Comparison of ENCODE assay signal across 10 cellular contexts in the genomic region with DNA sequence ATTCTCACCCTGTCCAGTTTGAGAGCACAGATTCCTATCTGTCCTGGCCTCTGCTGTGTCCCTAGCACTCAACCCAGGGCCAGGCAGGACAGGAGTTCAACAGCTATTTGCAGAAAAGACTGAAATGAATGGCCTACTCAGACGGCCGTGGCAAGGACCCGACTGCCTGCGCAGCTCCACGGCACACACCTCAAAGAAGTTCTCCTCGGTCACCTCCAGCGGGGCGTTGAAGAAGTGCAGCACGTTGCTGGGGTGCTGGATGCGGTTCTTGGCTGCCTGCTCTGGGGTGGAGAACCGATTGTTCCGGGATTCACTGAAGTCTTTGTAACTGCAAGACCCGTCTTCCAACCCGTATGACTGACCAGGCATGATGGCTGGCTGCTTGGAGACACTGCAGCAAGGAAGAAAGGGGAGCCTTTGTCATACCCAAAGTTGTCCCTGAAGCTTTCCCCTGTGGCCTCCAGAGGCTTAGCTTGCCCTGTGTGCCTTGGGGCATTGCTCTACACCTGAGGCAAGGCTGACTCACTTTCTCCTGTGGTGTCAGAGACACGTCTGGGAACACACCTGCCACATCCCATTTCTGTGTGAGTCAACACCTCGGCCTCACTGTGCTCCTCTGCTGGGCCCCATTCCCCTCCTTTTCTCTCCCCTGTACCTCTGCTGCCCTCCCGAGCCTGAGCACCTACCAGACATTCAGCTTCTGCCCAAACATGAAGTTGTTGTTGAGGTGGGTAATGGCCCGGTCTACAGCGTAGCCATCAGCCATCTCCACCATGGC. TPM values are rescaled to one million over a fixed set of nuclear protein-coding genes. Genes with fewer than 3 reads are reported as not detected.
DNase-seq lines count a peak whose midpoint lies in the region; ATAC-seq, FAIRE-seq and TF ChIP-seq lines count a peak whose summit lies in the region.
"Had no signal": no experiment of that assay in that cellular context is flagged by ENCODE, and none has a peak within 500 bp of the region (broad histone marks: within the 10 kb centered on the region; RNA-seq: fewer than 3 reads in every experiment).

No MANE protein-coding gene starts in this region.

- H3K4me3 ChIP-seq in skeletal muscle tissue (ENCODE audit: low read length in 3 of 3) (no peak overlapping the region), neural progenitor cell (no peak overlapping the region)

- H4K20me1 ChIP-seq in neural progenitor cell (ENCODE audit: low read depth) = peaks cover 55% of the 10 kb centered on the region

- H3K9me3 Mint-ChIP-seq in chondrocyte (ENCODE audit: low read depth) (no peaks in the 10 kb centered on the region), neural progenitor cell (no peaks in the 10 kb centered on the region)

- no peak for FAIRE-seq in GM19239 (lab: Jason Lieb, UNC)

- intact Hi-C loops in sciatic nerve (cut with DNase I) = no loop called here

- H3K27ac ChIP-seq in VCaP = peak overlapping the region; percentile 100
- peak overlapping the region; percentile 92 for H3K27ac ChIP-seq in skeletal muscle tissue (ENCODE audit: low read depth, low read length)
- H3K27ac ChIP-seq in neural progenitor cell = no peak overlapping the region

- no peak overlapping the region for H3K4me2 ChIP-seq in neural progenitor cell

- peaks cover 96% of the 10 kb centered on the region for H3F3A ChIP-seq in neural progenitor cell (ENCODE audit: low read depth)

- H3K4me1 ChIP-seq in skeletal muscle tissue (ENCODE audit: control insufficient read depth in 3 of 3, insufficient read depth in 3 of 3, low read length in 3 of 3) (peaks cover 59 to 83% (median 76%) of the 10 kb centered on the region in 3 donors), neural progenitor cell (no peaks in the 10 kb centered on the region)

- no peak overlapping the region for H3K4me3 Mint-ChIP-seq in chondrocyte (ENCODE audit: unreplicated experiment)
- no peak overlapping the region for H3K4me3 Mint-ChIP-seq in neural progenitor cell

- H3K79me2 ChIP-seq in neural progenitor cell (ENCODE audit: low read depth) = peaks cover 29% of the 10 kb centered on the region

- no peaks in the 10 kb centered on the region for H3K9me3 ChIP-seq in skeletal muscle tissue (ENCODE audit: control insufficient read depth in 3 of 3, low read length in 3 of 3)
- H3K9me3 ChIP-seq in neural progenitor cell (ENCODE audit: low read depth) = no peaks in the 10 kb centered on the region

- H3K27me3 Mint-ChIP-seq in chondrocyte (ENCODE audit: low read depth) = no peaks in the 10 kb centered on the region
- H3K27me3 Mint-ChIP-seq in neural progenitor cell (ENCODE audit: insufficient read depth, low read depth) = peaks cover 2% of the 10 kb centered on the region

- TF ChIP-seq CTCF in VCaP (conservative IDR thresholded peaks at IDR 0.05) (0 out of 2 replicates have a peak, but pooled peaks have one; percentile 23), chondrocyte (IDR thresholded peaks at IDR 0.05) (no peak), neural progenitor cell (IDR thresholded peaks at IDR 0.05) (no peak)

- H3K27ac Mint-ChIP-seq in chondrocyte (ENCODE audit: unreplicated experiment) = peak overlapping the region; percentile 66
- no peak overlapping the region for H3K27ac Mint-ChIP-seq in neural progenitor cell

- H3K9ac ChIP-seq in skeletal muscle tissue (ENCODE audit: low read depth in 1 of 3, low read length in 3 of 3) = peak overlapping the region; percentile 7 to 74 (median 44)
- no peak overlapping the region for H3K9ac ChIP-seq in neural progenitor cell

- no peak for ATAC-seq in sciatic nerve

- DNase-seq in COLO668 (lab: John Stamatoyannopoulos, UW; ENCODE audit: unreplicated experiment) (peak; percentile 34), chondrocyte (ENCODE audit: low spot score) (no peak), neural progenitor cell (ENCODE audit: low spot score) (no peak), NCI-H526 (lab: John Stamatoyannopoulos, UW) (no peak), sciatic nerve (ENCODE audit: low spot score) (no peak), GM19239 (ENCODE audit: insufficient read length, low spot score) (no peak)
- DNase-seq: DMS153 had no signal

- H3K4me1 Mint-ChIP-seq in chondrocyte (ENCODE audit: low read depth) (peaks cover 26% of the 10 kb centered on the region), neural progenitor cell (no peaks in the 10 kb centered on the region)

- H3K36me3 ChIP-seq in skeletal muscle tissue (ENCODE audit: control insufficient read depth in 3 of 3, insufficient read depth in 3 of 3, low read length in 3 of 3) (peaks cover 65 to 68% (median 65%) of the 10 kb centered on the region in 3 donors), neural progenitor cell (peaks cover 9% of the 10 kb centered on the region)

- H2AFZ ChIP-seq in neural progenitor cell (replicated peaks) = no peak overlapping the region

- H3K27me3 ChIP-seq in skeletal muscle tissue (ENCODE audit: control insufficient read depth in 3 of 3, insufficient read depth in 3 of 3, low read length in 3 of 3) (no peaks in the 10 kb centered on the region), neural progenitor cell (no peaks in the 10 kb centered on the region)

- H3K36me3 Mint-ChIP-seq in chondrocyte (ENCODE audit: low read depth) (peaks cover 51% of the 10 kb centered on the region), neural progenitor cell (peaks cover 51% of the 10 kb centered on the region)

RNA-seq across cellular contexts. Expression of a gene that starts 6.8 kb away (rescaled TPM):
- total RNA-seq in chondrocyte = 94.9 to 112 TPM (median 94.9 TPM) in 3 replicates
- total RNA-seq in skeletal muscle tissue = 36.5 TPM
- 52.2 and 92.9 TPM in 2 replicates for total RNA-seq in neural progenitor cell (ENCODE audit: low replicate concordance)
- total RNA-seq in sciatic nerve = 106 TPM

RNA-seq across cellular contexts. Expression of a gene that starts 11.4 kb away (rescaled TPM):
- 214 to 255 TPM (median 222 TPM) in 3 replicates for total RNA-seq in chondrocyte
- total RNA-seq in skeletal muscle tissue = 195 TPM
- 436 and 583 TPM in 2 replicates for total RNA-seq in neural progenitor cell (ENCODE audit: low replicate concordance)
- total RNA-seq in sciatic nerve = 192 TPM

RNA-seq across cellular contexts. Expression of a gene that starts 25.7 kb away (rescaled TPM):
- total RNA-seq in chondrocyte = 0.75 TPM in 1 of 3 replicates, not detected in the others
- not detected for total RNA-seq in skeletal muscle tissue
- 0.31 TPM in 1 of 2 replicates, not detected in the other for total RNA-seq in neural progenitor cell (ENCODE audit: low replicate concordance)
- 1.3 TPM for total RNA-seq in sciatic nerve
- total RNA-seq: SK-MEL-5 had no signal

RNA-seq across cellular contexts. Expression of a gene that starts 39.7 kb away (rescaled TPM):
- total RNA-seq in chondrocyte (0.65 to 0.92 TPM (median 0.92 TPM) in 3 replicates), skeletal muscle tissue (3.7 TPM), neural progenitor cell (ENCODE audit: low replicate concordance) (4.7 and 5.4 TPM in 2 replicates), sciatic nerve (9.6 TPM)

RNA-seq across cellular contexts. Expression of a gene that starts 49.4 kb away (rescaled TPM):
- not detected in 3 replicates for total RNA-seq in chondrocyte
- total RNA-seq in skeletal muscle tissue = not detected
- total RNA-seq in neural progenitor cell (ENCODE audit: low replicate concordance) = not detected in 2 replicates
- total RNA-seq in sciatic nerve = not detected
- total RNA-seq: SK-MEL-5 had no signal
